ENCODE assay signal across 8 cellular contexts in genomic region chr3:48465531-48466378, GRCh38. TPM values are rescaled to one million over a fixed set of nuclear protein-coding genes. Genes with fewer than 3 reads are reported as not detected.
DNase-seq lines count a peak whose midpoint lies in the region; ATAC-seq and TF ChIP-seq lines count a peak whose summit lies in the region.

No MANE protein-coding gene starts in this region.

- no peaks in the 10 kb centered on the region for H3K79me2 ChIP-seq in OCI-LY1 (ENCODE audit: insufficient read depth, low read length)

- H3K9me3 Mint-ChIP-seq in CD8-positive, alpha-beta T cell, result no peaks in the 10 kb centered on the region

- H3K9ac ChIP-seq in OCI-LY1 (ENCODE audit: low read length), result peak overlapping the region; percentile 82

- peak overlapping the region; percentile 95 for H3K4me3 ChIP-seq in CD8-positive, alpha-beta T cell (ENCODE audit: low read depth, low read length)
- H3K4me3 ChIP-seq in OCI-LY1 (ENCODE audit: low read depth, low read length, poor library complexity, severe bottlenecking), result peak overlapping the region; percentile 68
- H3K4me3 ChIP-seq in epithelial cell of esophagus (ENCODE audit: low read length), result peak overlapping the region; percentile 63

- peak overlapping the region; percentile 82 for H3K4me2 ChIP-seq in OCI-LY1 (ENCODE audit: low read length)

- peaks cover 53% of the 10 kb centered on the region for H3K4me1 ChIP-seq in CD8-positive, alpha-beta T cell (ENCODE audit: insufficient read depth, low read length)
- peaks cover 54% of the 10 kb centered on the region for H3K4me1 ChIP-seq in OCI-LY1 (ENCODE audit: insufficient read depth, low read length, severe bottlenecking)

- H3K36me3 Mint-ChIP-seq in CD8-positive, alpha-beta T cell, result peaks cover 49% of the 10 kb centered on the region

- no peaks in the 10 kb centered on the region for H3K9me3 ChIP-seq in CD8-positive, alpha-beta T cell (ENCODE audit: low read length)
- H3K9me3 ChIP-seq in OCI-LY1 (ENCODE audit: low read length), result no peaks in the 10 kb centered on the region

- H3K27ac ChIP-seq in CD8-positive, alpha-beta T cell (ENCODE audit: low read depth, low read length), result peak overlapping the region; percentile 90
- H3K27ac ChIP-seq in OCI-LY1 (ENCODE audit: low read depth, low read length, poor library complexity, severe bottlenecking), result peak overlapping the region; percentile 72

- CTCF ChIA-PET in CD8-positive, alpha-beta T cell (lab: Charles Lee), result interaction anchor here (1.1 to 8.2 kb wide), 6 partner anchors 26 to 91 kb away, joined by 3 to 41 read pairs (median 4); partner anchors contain the start of genes CCDC51, PFKFB4 and TMA7

- TF ChIP-seq CTCF in CD8-positive, alpha-beta T cell (IDR thresholded peaks at IDR 0.05), result no peak
- TF ChIP-seq CTCF in OCI-LY1 (IDR thresholded peaks at IDR 0.05; ENCODE audit: low read length) (peak; percentile 57; the same call in 1 of the 2 replicates), epithelial cell of esophagus (IDR thresholded peaks at IDR 0.05; ENCODE audit: insufficient read depth, low read depth, low read length, missing control alignments) (peak; percentile 63)

- peak overlapping the region; percentile 87 for H3K4me3 Mint-ChIP-seq in CD8-positive, alpha-beta T cell

- no peaks in the 10 kb centered on the region for H3K27me3 ChIP-seq in CD8-positive, alpha-beta T cell (ENCODE audit: insufficient read depth, low read length)
- no peaks in the 10 kb centered on the region for H3K27me3 ChIP-seq in OCI-LY1 (ENCODE audit: insufficient read depth, low read length)

- H3K9me2 ChIP-seq in OCI-LY1 (ENCODE audit: low read depth, low read length), result no peaks in the 10 kb centered on the region

- H3K36me3 ChIP-seq in CD8-positive, alpha-beta T cell (ENCODE audit: insufficient read depth, low read length), result peaks cover 24% of the 10 kb centered on the region
- peaks cover 42% of the 10 kb centered on the region for H3K36me3 ChIP-seq in OCI-LY1 (ENCODE audit: insufficient read depth, low read length)

- peak overlapping the region; percentile 97 for H3K27ac Mint-ChIP-seq in CD8-positive, alpha-beta T cell

- ATAC-seq in CD8-positive, alpha-beta T cell, result peak; percentile 93
- ATAC-seq in GM19397 (IDR thresholded peaks at IDR 0.05; ENCODE audit: unreplicated experiment), result peak; percentile 79
- ATAC-seq in HG03571 (IDR thresholded peaks at IDR 0.05; ENCODE audit: unreplicated experiment), result peak; percentile 74

- H2AFZ ChIP-seq in OCI-LY1 (ENCODE audit: low read length), result no peak overlapping the region

- H3F3A ChIP-seq in OCI-LY1 (ENCODE audit: insufficient read depth, low read length), result no peaks in the 10 kb centered on the region

- H3K4me1 Mint-ChIP-seq in CD8-positive, alpha-beta T cell (ENCODE audit: low read depth), result peaks cover 55% of the 10 kb centered on the region

- intact Hi-C loops in CD8-positive, alpha-beta T cell (cut with DNase I, micrococcal nuclease), result loop anchor here (1.0 to 2.0 kb wide), 3 partner anchors 14 to 91 kb away; partner anchors contain the start of gene PFKFB4 (in 1 of the 2)

- no peaks in the 10 kb centered on the region for H4K20me1 ChIP-seq in OCI-LY1 (ENCODE audit: insufficient read depth, low read length)

- POLR2A ChIA-PET in CD8-positive, alpha-beta T cell (lab: Charles Lee), result interaction anchor here (1.1 to 2.1 kb wide), 8 partner anchors 11 to 84 kb away, joined by 3 to 8 read pairs (median 6); partner anchors contain the start of gene CCDC51

- no peaks in the 10 kb centered on the region for H3K27me3 Mint-ChIP-seq in CD8-positive, alpha-beta T cell (ENCODE audit: low read depth)

- peak; percentile 51 to 85 (median 73) for DNase-seq in CD8-positive, alpha-beta T cell
- DNase-seq in activated T-cell treated with anti-CD3 and anti-CD28 coated beads for 48 hours (ENCODE audit: low read depth) (peak; percentile 78), epithelial cell of esophagus (ENCODE audit: low read depth) (peak; percentile 100), middle frontal gyrus (ENCODE audit: extremely low spot score, low spot score) (peak; percentile 95)
- peak; percentile 71 to 74 for DNase-seq in stimulated activated CD8-positive, alpha-beta memory T cell treated with anti-CD3 and anti-CD28 coated beads, Interleukin-2, amount 100 ng/mL, for 48 hours (ENCODE audit: low read depth in 2 of 2)

RNA-seq across cellular contexts. Expression of gene ATRIP, which starts 19.2 kb away (rescaled TPM):
- 1 to 10 TPM; 7.4 to 8.7 TPM for total RNA-seq in CD8-positive, alpha-beta T cell

RNA-seq across cellular contexts. Expression of gene TMA7, which starts 25.7 kb away (rescaled TPM):
- total RNA-seq in CD8-positive, alpha-beta T cell, result 100 to 1,000 TPM; 279 to 297 TPM

RNA-seq across cellular contexts. Expression of gene CCDC51, which starts 25.8 kb away (rescaled TPM):
- total RNA-seq in CD8-positive, alpha-beta T cell, result 1 to 10 TPM; 2.9 to 4.7 TPM

RNA-seq across cellular contexts. Expression of gene PLXNB1, which starts 35.9 kb away (rescaled TPM):
- 1 to 10 TPM; 1.4 to 2.7 TPM for total RNA-seq in CD8-positive, alpha-beta T cell

RNA-seq across cellular contexts. Expression of gene SHISA5, which starts 38.2 kb away (rescaled TPM):
- total RNA-seq in CD8-positive, alpha-beta T cell, result 10 to 100 TPM; 84.3 to 86.0 TPM

Comparison
In these comparisons a context has a peak if more than half of its experiments do, and no peak if none do; other contexts are left out.
1. Peak in every context shown above with its lines: DNase-seq, ATAC-seq, H3K4me3 ChIP-seq and H3K27ac ChIP-seq.